ENCODE assay signal across 8 cellular contexts in genomic region chr19:46015080-46015960, GRCh38. TPM values are rescaled to one million over a fixed set of nuclear protein-coding genes. Genes with fewer than 3 reads are reported as not detected.
DNase-seq lines count a peak whose midpoint lies in the region; TF ChIP-seq lines count a peak whose summit lies in the region.

No MANE protein-coding gene starts in this region.

- peaks cover 13% of the 10 kb centered on the region for H3K36me3 Mint-ChIP-seq in activated T-cell treated with anti-CD3 and anti-CD28 coated beads, Interleukin-2, amount 50 U/mL, for 24 hours (ENCODE audit: low read depth)

- no peak overlapping the region for H3K27ac Mint-ChIP-seq in activated T-cell treated with anti-CD3 and anti-CD28 coated beads, Interleukin-2, amount 50 U/mL, for 24 hours

- no peak overlapping the region for H3K27ac ChIP-seq in esophagus muscularis mucosa (replicated peaks in 1 of 4)
- H3K27ac ChIP-seq in neutrophil: peak overlapping the region; percentile 92
- H3K27ac ChIP-seq in thyroid gland: no peak overlapping the region

- H3K4me1 Mint-ChIP-seq in activated T-cell treated with anti-CD3 and anti-CD28 coated beads, Interleukin-2, amount 50 U/mL, for 24 hours (ENCODE audit: low read depth): peaks cover 17% of the 10 kb centered on the region

- H3K27me3 ChIP-seq in esophagus muscularis mucosa (peaks cover 0 to 53% (median 32%) of the 10 kb centered on the region in 4 donors), neutrophil (peaks cover 28% of the 10 kb centered on the region), thyroid gland (no peaks in the 10 kb centered on the region)

- TF ChIP-seq CTCF in esophagus muscularis mucosa (IDR thresholded peaks at IDR 0.05) (no peak), neutrophil (IDR thresholded peaks at IDR 0.05) (no peak), thyroid gland (IDR thresholded peaks at IDR 0.05) (peak in 1 of 6 experiments; percentile 16)

- TF ChIP-seq POLR2A in esophagus muscularis mucosa (IDR thresholded peaks at IDR 0.05; ENCODE audit: low read depth): no peak
- peak in 1 of 2 donors; percentile 83 for TF ChIP-seq POLR2A in thyroid gland (IDR thresholded peaks at IDR 0.05)

- H3K36me3 ChIP-seq in esophagus muscularis mucosa (peaks cover 0 to 17% (median 7%) of the 10 kb centered on the region in 4 donors), neutrophil (peaks cover 23% of the 10 kb centered on the region), thyroid gland (no peaks in the 10 kb centered on the region)

- H3K9me3 ChIP-seq in esophagus muscularis mucosa: no peaks in the 10 kb centered on the region
- H3K9me3 ChIP-seq in neutrophil: no peaks in the 10 kb centered on the region
- H3K9me3 ChIP-seq in thyroid gland: no peaks in the 10 kb centered on the region

- peak overlapping the region; percentile 67 to 78 (median 70) for H3K4me3 ChIP-seq in esophagus muscularis mucosa
- peak overlapping the region; percentile 80 to 98 for H3K4me3 ChIP-seq in neutrophil (ENCODE audit: low read depth in 1 of 2, low read length in 1 of 2)
- peak overlapping the region in 1 of 3 donors; percentile 56 for H3K4me3 ChIP-seq in thyroid gland (replicated peaks in 1 of 3)

- no peak for TF ChIP-seq EP300 in esophagus muscularis mucosa (IDR thresholded peaks at IDR 0.05)

- intact Hi-C loops in esophagus muscularis mucosa (cut with DNase I): loop anchor here (10.0 kb wide), 1 partner anchor 151 kb away; the partner anchor contains the start of genes FOXA3 and SYMPK
- intact Hi-C loops in thyroid gland (cut with DNase I): loop anchor here (10.0 kb wide), 1 partner anchor 121 kb away; no protein-coding TSS in a partner anchor

- DNase-seq in Daoy (ENCODE audit: low read depth) (peak; percentile 88), NCI-H2196 treated with DMSO at 0.1 percent for 48 hours (lab: John Stamatoyannopoulos, UW; ENCODE audit: unreplicated experiment) (peak; percentile 82), esophagus muscularis mucosa (ENCODE audit: extremely low spot score) (no peak), thyroid gland (peak; percentile 91 to 93), occipital lobe (lab: John Stamatoyannopoulos, UW) (no peak), NAMALWA (ENCODE audit: low spot score) (no peak)
- DNase-seq in activated T-cell treated with anti-CD3 and anti-CD28 coated beads, Interleukin-2, amount 50 U/mL, for 24 hours: peak; percentile 78

- H3K4me3 Mint-ChIP-seq in activated T-cell treated with anti-CD3 and anti-CD28 coated beads, Interleukin-2, amount 50 U/mL, for 24 hours: peak overlapping the region; percentile 40

- no peaks in the 10 kb centered on the region for H3K9me3 Mint-ChIP-seq in activated T-cell treated with anti-CD3 and anti-CD28 coated beads, Interleukin-2, amount 50 U/mL, for 24 hours

- peaks cover 19% of the 10 kb centered on the region for H3K27me3 Mint-ChIP-seq in activated T-cell treated with anti-CD3 and anti-CD28 coated beads, Interleukin-2, amount 50 U/mL, for 24 hours

- H3K4me1 ChIP-seq in esophagus muscularis mucosa: peaks cover 18 to 29% (median 28%) of the 10 kb centered on the region in 4 donors
- peaks cover 57 to 61% of the 10 kb centered on the region in 2 experiments for H3K4me1 ChIP-seq in neutrophil (ENCODE audit: control insufficient read depth in 1 of 2, insufficient read depth in 1 of 2, low read depth in 1 of 2, low read length in 1 of 2)
- H3K4me1 ChIP-seq in thyroid gland: peaks cover 3 to 21% of the 10 kb centered on the region in 2 donors

- WGBS in esophagus muscularis mucosa: 15% methylated on average over 24 of the region's 72 CpGs
- WGBS in thyroid gland, 2 donors: 15% methylated on average over 18 to 22 of the region's 72 CpGs

RNA-seq across cellular contexts. Expression of gene PGLYRP1, which starts 7.5 kb away (rescaled TPM):
- total RNA-seq in Daoy (2014; rRNA removed; shearing (Covaris generic)): not detected in 2 replicates
- under 1 TPM in 1 of 4 donors, not detected in 3; 0.65 TPM for total RNA-seq in esophagus muscularis mucosa
- total RNA-seq in thyroid gland: 1 to 10 TPM in 1 of 4 donors, not detected in 3; 2.0 TPM
- not detected for total RNA-seq in occipital lobe

RNA-seq across cellular contexts. Expression of gene CCDC61, which starts 20.1 kb away (rescaled TPM):
- 5.5 and 7.7 TPM in 2 replicates for total RNA-seq in Daoy (2014; rRNA removed; shearing (Covaris generic))
- 1 to 10 TPM; 5.3 to 9.6 (median 8.6) TPM for total RNA-seq in esophagus muscularis mucosa
- total RNA-seq in thyroid gland: 10 to 100 TPM in 2 of 4 donors, 1 to 10 TPM in 2; 8.5 to 12.4 (median 9.8) TPM
- 5.8 TPM for total RNA-seq in occipital lobe

RNA-seq across cellular contexts. Expression of gene IGFL4, which starts 25.5 kb away (rescaled TPM):
- not detected in 2 replicates for total RNA-seq in Daoy (2014; rRNA removed; shearing (Covaris generic))
- total RNA-seq in esophagus muscularis mucosa (not detected), thyroid gland (not detected), occipital lobe (1.6 TPM)

RNA-seq across cellular contexts. Expression of gene NOVA2, which starts 41.7 kb away (rescaled TPM):
- total RNA-seq in Daoy (2014; rRNA removed; shearing (Covaris generic)): not detected in 2 replicates
- 1 to 10 TPM; 1.2 to 4.6 (median 2.7) TPM for total RNA-seq in esophagus muscularis mucosa
- 1 to 10 TPM; 1.5 to 3.6 (median 2.6) TPM for total RNA-seq in thyroid gland
- total RNA-seq in occipital lobe: 9.4 TPM

Comparison
In these comparisons a context has a peak if more than half of its experiments do, and no peak if none do; other contexts are left out.
1. DNase-seq: peak in Daoy (single experiment), NCI-H2196 treated with DMSO at 0.1 percent for 48 hours (single experiment), activated T-cell treated with anti-CD3 and anti-CD28 coated beads, Interleukin-2, amount 50 U/mL, for 24 hours (single experiment) and thyroid gland (2 of 2); none in esophagus muscularis mucosa (single experiment), occipital lobe (single experiment) and NAMALWA (single experiment).